Comparison of ENCODE assay signal across 23 cellular contexts in genomic region chr2:240794178-240794721, GRCh38. TPM values are rescaled to one million over a fixed set of nuclear protein-coding genes. Genes with fewer than 3 reads are reported as not detected.
DNase-seq lines count a peak whose midpoint lies in the region; ATAC-seq and TF ChIP-seq lines count a peak whose summit lies in the region.
"Had no signal": no experiment of that assay in that cellular context is flagged by ENCODE, and none has a peak within 500 bp of the region (broad histone marks: within the 10 kb centered on the region; RNA-seq: fewer than 3 reads in every experiment).

No MANE protein-coding gene starts in this region.

- H3K36me3 ChIP-seq in mesenchymal stem cell (ENCODE audit: control insufficient read depth in 1 of 2, insufficient read depth in 2 of 2, low read depth in 1 of 2, low read length in 2 of 2) (no peaks in the 10 kb centered on the region), spleen (no peaks in the 10 kb centered on the region)
- H3K36me3 ChIP-seq: cardiac muscle cell, upper lobe of left lung had no signal

- peak; percentile 7 for DNase-seq in activated naive CD4-positive, alpha-beta T cell treated with anti-CD3 and anti-CD28 coated beads, Interleukin-2, amount 50 U/mL, for 16 hours
- DNase-seq in activated naive CD4-positive, alpha-beta T cell treated with anti-CD3 and anti-CD28 coated beads, Interleukin-2, amount 10 ng/mL, durations not matched to agents 7 days and 5 days, result no peak
- DNase-seq in mesenchymal stem cell (no peak), spleen (peak; percentile 47), DMS79 (lab: John Stamatoyannopoulos, UW) (no peak)
- DNase-seq in stimulated activated CD4-positive, alpha-beta T cell treated with anti-CD3 and anti-CD28 coated beads, Interleukin-4, amount 100 ng/mL, for 1 hour, result no peak
- no peak for DNase-seq in activated T-cell treated with anti-CD3 and anti-CD28 coated beads, Interleukin-2, amount 50 U/mL, for 72 hours
- DNase-seq: activated CD4-positive, alpha-beta T cell treated with anti-CD3 and anti-CD28 coated beads, Interleukin-2, amount 50 U/mL, for 1 hour; activated gamma-delta T cell treated with Interleukin-2 at 50 U/mL for 16 hours; amniotic stem cell; COR-L47; DMS79 treated with DMSO at 0.1 percent for 48 hours; HFFc6; left colon; NCI-H187; NCI-H2227 treated with DMSO at 0.1 percent for 48 hours; NCI-H774; OCI-M1 had no signal

- no peak for TF ChIP-seq POLR2A in spleen (IDR thresholded peaks at IDR 0.05)

- no peak overlapping the region for H2BK15ac ChIP-seq in mesenchymal stem cell (ENCODE audit: low read depth, poor library complexity, severe bottlenecking)

- no peak overlapping the region for H3K14ac ChIP-seq in mesenchymal stem cell (ENCODE audit: low read length in 2 of 2)

- peaks cover 35 to 78% of the 10 kb centered on the region in 2 experiments for H3K27me3 ChIP-seq in mesenchymal stem cell (ENCODE audit: control insufficient read depth in 1 of 2, insufficient read depth in 1 of 2, low read length in 2 of 2)
- peaks cover 0 to 39% (median 0%) of the 10 kb centered on the region in 7 donors for H3K27me3 ChIP-seq in spleen (replicated peaks in 1 of 7)
- H3K27me3 ChIP-seq: cardiac muscle cell, upper lobe of left lung had no signal

- no peak for TF ChIP-seq CTCF in brain (conservative IDR thresholded peaks at IDR 0.05)
- TF ChIP-seq CTCF in spleen (IDR thresholded peaks at IDR 0.05 in 8 of 11, conservative IDR thresholded peaks at IDR 0.05 in 3 of 11), result no peak

- H3K4me1 Mint-ChIP-seq in activated naive CD4-positive, alpha-beta T cell treated with anti-CD3 and anti-CD28 coated beads, Interleukin-2, amount 10 ng/mL, durations not matched to agents 7 days and 5 days, result no peaks in the 10 kb centered on the region
- H3K4me1 Mint-ChIP-seq in brain, result peaks cover 71% of the 10 kb centered on the region
- H3K4me1 Mint-ChIP-seq in activated T-cell treated with anti-CD3 and anti-CD28 coated beads, Interleukin-2, amount 50 U/mL, for 72 hours (ENCODE audit: low read depth), result no peaks in the 10 kb centered on the region

- H3K27ac ChIP-seq in mesenchymal stem cell (ENCODE audit: low read length, poor library complexity, severe bottlenecking) (no peak overlapping the region), spleen (no peak overlapping the region)
- H3K27ac ChIP-seq: cardiac muscle cell, upper lobe of left lung had no signal

- CTCF ChIA-PET in activated naive CD4-positive, alpha-beta T cell treated with anti-CD3 and anti-CD28 coated beads, Interleukin-2, amount 10 ng/mL, durations not matched to agents 7 days and 5 days (lab: Charles Lee), result interaction anchor here (1.4 kb wide), 1 partner anchor 280 kb away, joined by 3 read pairs; no protein-coding TSS in a partner anchor

- H2BK120ac ChIP-seq in mesenchymal stem cell (ENCODE audit: low read depth, low read length), result no peak overlapping the region

- H2AFZ ChIP-seq in mesenchymal stem cell (ENCODE audit: low read depth, low read length), result no peak overlapping the region

- no peak overlapping the region for H3K4ac ChIP-seq in mesenchymal stem cell (ENCODE audit: low read depth in 1 of 2, low read length in 2 of 2)

- H3K9ac ChIP-seq in mesenchymal stem cell (ENCODE audit: low read length), result no peak overlapping the region

- peaks cover 3% of the 10 kb centered on the region for H3K4me1 ChIP-seq in mesenchymal stem cell (ENCODE audit: control insufficient read depth, insufficient read depth, low read depth, low read length)
- no peaks in the 10 kb centered on the region for H3K4me1 ChIP-seq in spleen
- H3K4me1 ChIP-seq: upper lobe of left lung had no signal

- peaks cover 22% of the 10 kb centered on the region for H3K27me3 Mint-ChIP-seq in activated naive CD4-positive, alpha-beta T cell treated with anti-CD3 and anti-CD28 coated beads, Interleukin-2, amount 10 ng/mL, durations not matched to agents 7 days and 5 days
- H3K27me3 Mint-ChIP-seq in brain, result no peaks in the 10 kb centered on the region
- peaks cover 7% of the 10 kb centered on the region for H3K27me3 Mint-ChIP-seq in activated T-cell treated with anti-CD3 and anti-CD28 coated beads, Interleukin-2, amount 50 U/mL, for 72 hours (ENCODE audit: low read depth)

- no peak overlapping the region for H2BK12ac ChIP-seq in mesenchymal stem cell (ENCODE audit: low read length in 2 of 2)

- H3K23ac ChIP-seq in mesenchymal stem cell (ENCODE audit: low read length in 2 of 2), result no peak overlapping the region

- no peak overlapping the region for H3K18ac ChIP-seq in mesenchymal stem cell (ENCODE audit: low read depth in 1 of 2, low read length in 2 of 2)

- no peak overlapping the region for H3K4me3 Mint-ChIP-seq in activated naive CD4-positive, alpha-beta T cell treated with anti-CD3 and anti-CD28 coated beads, Interleukin-2, amount 10 ng/mL, durations not matched to agents 7 days and 5 days
- peak overlapping the region in 4 of 5 experiments; percentile 13 to 42 (median 16) for H3K4me3 Mint-ChIP-seq in brain
- H3K4me3 Mint-ChIP-seq in activated T-cell treated with anti-CD3 and anti-CD28 coated beads, Interleukin-2, amount 50 U/mL, for 72 hours, result no peak overlapping the region
- H3K4me3 Mint-ChIP-seq: dendritic cell treated with granulocyte-macrophage colony-stimulating factor and Interleukin-4, amounts not matched to agents 40 ng/mL and 50 ng/mL, for 4 days; HFFc6 had no signal

- H3K4me2 ChIP-seq in mesenchymal stem cell (ENCODE audit: low read length, poor library complexity, severe bottlenecking), result no peak overlapping the region

- intact Hi-C loops in spleen (cut with DNase I; ENCODE audit: low total_unique reads), result no loop called here

- no peaks in the 10 kb centered on the region for H3K36me3 Mint-ChIP-seq in activated naive CD4-positive, alpha-beta T cell treated with anti-CD3 and anti-CD28 coated beads, Interleukin-2, amount 10 ng/mL, durations not matched to agents 7 days and 5 days
- H3K36me3 Mint-ChIP-seq in brain, result peaks cover 36% of the 10 kb centered on the region
- no peaks in the 10 kb centered on the region for H3K36me3 Mint-ChIP-seq in activated T-cell treated with anti-CD3 and anti-CD28 coated beads, Interleukin-2, amount 50 U/mL, for 72 hours (ENCODE audit: insufficient read depth in 2 of 2)

- WGBS in mesenchymal stem cell, result 74% methylated on average over 17 of the region's 17 CpGs
- 79 to 83% (median 79%) methylated on average over 17 of the region's 17 CpGs for WGBS in spleen, 5 donors

- H3K9me3 ChIP-seq in mesenchymal stem cell (ENCODE audit: control insufficient read depth, low read length) (no peaks in the 10 kb centered on the region), spleen (no peaks in the 10 kb centered on the region)
- H3K9me3 ChIP-seq: upper lobe of left lung had no signal

- no peaks in the 10 kb centered on the region for H3K79me1 ChIP-seq in mesenchymal stem cell (replicated peaks; ENCODE audit: low read length, poor library complexity, severe bottlenecking)

- H4K8ac ChIP-seq in mesenchymal stem cell (ENCODE audit: low read length), result no peak overlapping the region

- H4K91ac ChIP-seq in mesenchymal stem cell (ENCODE audit: low read length), result peak overlapping the region; percentile 70

- no peak for ATAC-seq in activated T-cell treated with anti-CD3 and anti-CD28 coated beads, Interleukin-2, amount 50 U/mL, for 72 hours (replicated peaks in 1 of 2)
- ATAC-seq: left colon had no signal

- no peaks in the 10 kb centered on the region for H3K9me3 Mint-ChIP-seq in activated naive CD4-positive, alpha-beta T cell treated with anti-CD3 and anti-CD28 coated beads, Interleukin-2, amount 10 ng/mL, durations not matched to agents 7 days and 5 days
- no peaks in the 10 kb centered on the region for H3K9me3 Mint-ChIP-seq in brain
- H3K9me3 Mint-ChIP-seq in activated T-cell treated with anti-CD3 and anti-CD28 coated beads, Interleukin-2, amount 50 U/mL, for 72 hours, result no peaks in the 10 kb centered on the region
- H3K9me3 Mint-ChIP-seq: dendritic cell treated with granulocyte-macrophage colony-stimulating factor and Interleukin-4, amounts not matched to agents 40 ng/mL and 50 ng/mL, for 4 days; HFFc6 had no signal

- H2BK5ac ChIP-seq in mesenchymal stem cell (ENCODE audit: low read depth, low read length, poor library complexity, severe bottlenecking), result no peak overlapping the region

- H3K27ac Mint-ChIP-seq in activated naive CD4-positive, alpha-beta T cell treated with anti-CD3 and anti-CD28 coated beads, Interleukin-2, amount 10 ng/mL, durations not matched to agents 7 days and 5 days, result no peak overlapping the region
- H3K27ac Mint-ChIP-seq in brain, result peak overlapping the region; percentile 68 to 95 (median 73)
- no peak overlapping the region for H3K27ac Mint-ChIP-seq in activated T-cell treated with anti-CD3 and anti-CD28 coated beads, Interleukin-2, amount 50 U/mL, for 72 hours
- H3K27ac Mint-ChIP-seq: dendritic cell treated with granulocyte-macrophage colony-stimulating factor and Interleukin-4, amounts not matched to agents 40 ng/mL and 50 ng/mL, for 4 days; HFFc6 had no signal

- H3K4me3 ChIP-seq in mesenchymal stem cell (ENCODE audit: insufficient read depth in 1 of 2, low read depth in 1 of 2, low read length in 2 of 2) (no peak overlapping the region), spleen (no peak overlapping the region)
- H3K4me3 ChIP-seq: cardiac muscle cell, upper lobe of left lung had no signal

- H2AK5ac ChIP-seq in mesenchymal stem cell (ENCODE audit: low read length, severe bottlenecking), result no peak overlapping the region

RNA-seq across cellular contexts. Expression of gene KIF1A, which starts 25.8 kb away (rescaled TPM):
- polyA plus RNA-seq in brain (ENCODE audit: insufficient read depth, low read depth, low replicate concordance) (574 TPM), spleen (under 1 TPM; 0.02 to 0.11 (median 0.10) TPM)
- 0.07 TPM for polyA plus RNA-seq in mesenchymal stem cell (2013, experiment 1 of 2)
- polyA plus RNA-seq in mesenchymal stem cell (2013, experiment 2 of 2), result 0.01 TPM
- 1 to 10 TPM in 2 of 7 donors, under 1 TPM in 4, not detected in 1; 0.17 to 2.0 (median 0.86) TPM for total RNA-seq in spleen
- 10 to 100 TPM; 28.8 to 30.1 TPM for total RNA-seq in activated T-cell treated with anti-CD3 and anti-CD28 coated beads, Interleukin-2, amount 50 U/mL, for 72 hours
- total RNA-seq: HFFc6, mononuclear cell had no signal

Comparison
In these comparisons a context has a peak if more than half of its experiments do, and no peak if none do; other contexts are left out.
1. DNase-seq: peak in activated naive CD4-positive, alpha-beta T cell treated with anti-CD3 and anti-CD28 coated beads, Interleukin-2, amount 50 U/mL, for 16 hours (single experiment) and spleen (single experiment); none in activated naive CD4-positive, alpha-beta T cell treated with anti-CD3 and anti-CD28 coated beads, Interleukin-2, amount 10 ng/mL, durations not matched to agents 7 days and 5 days (single experiment), mesenchymal stem cell (single experiment), stimulated activated CD4-positive, alpha-beta T cell treated with anti-CD3 and anti-CD28 coated beads, Interleukin-4, amount 100 ng/mL, for 1 hour (single experiment), activated T-cell treated with anti-CD3 and anti-CD28 coated beads, Interleukin-2, amount 50 U/mL, for 72 hours (0 of 2) and DMS79 (single experiment).
2. H3K27ac Mint-ChIP-seq: peak in brain (5 of 5); none in activated naive CD4-positive, alpha-beta T cell treated with anti-CD3 and anti-CD28 coated beads, Interleukin-2, amount 10 ng/mL, durations not matched to agents 7 days and 5 days (single experiment) and activated T-cell treated with anti-CD3 and anti-CD28 coated beads, Interleukin-2, amount 50 U/mL, for 72 hours (single experiment).
3. H3K4me3 Mint-ChIP-seq: peak in brain (4 of 5); none in activated naive CD4-positive, alpha-beta T cell treated with anti-CD3 and anti-CD28 coated beads, Interleukin-2, amount 10 ng/mL, durations not matched to agents 7 days and 5 days (single experiment) and activated T-cell treated with anti-CD3 and anti-CD28 coated beads, Interleukin-2, amount 50 U/mL, for 72 hours (0 of 2).
4. RNA of gene KIF1A, which starts 25.8 kb away (total RNA-seq): 28.8 to 30.1 TPM in activated T-cell treated with anti-CD3 and anti-CD28 coated beads, Interleukin-2, amount 50 U/mL, for 72 hours; 0.17 to 2.0 TPM in spleen; every median in the first group is over 4 times any median in the second.